In the genomic region with DNA sequence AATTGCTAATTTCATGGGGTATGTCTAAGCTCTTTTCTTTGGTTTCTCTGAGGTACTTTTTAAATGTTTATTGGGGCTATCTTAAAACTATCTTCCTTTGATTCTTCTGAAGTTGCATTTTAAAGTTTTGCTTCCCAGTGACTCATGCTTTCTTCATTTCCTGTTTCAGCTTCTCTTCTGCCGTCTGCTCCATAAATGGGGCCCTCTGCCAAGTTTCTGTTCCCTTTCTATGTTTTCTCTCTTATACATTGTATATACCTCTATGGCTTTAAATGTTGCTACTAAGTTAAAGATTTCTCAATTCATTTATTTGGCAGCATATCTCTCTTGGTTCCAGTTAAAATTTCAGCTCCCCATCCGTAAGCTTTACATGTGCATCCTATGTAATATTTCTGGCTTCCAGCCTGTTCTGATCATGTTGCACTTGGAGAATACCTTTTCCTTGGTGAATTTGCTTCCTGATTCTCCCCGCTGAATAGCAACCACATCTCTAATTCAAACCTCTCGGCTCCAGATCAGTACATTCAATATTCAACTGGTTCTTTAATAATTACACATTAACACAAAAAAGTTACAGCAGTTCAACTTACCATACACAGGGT, we compare ENCODE assay signal across 1 cellular context.
TF ChIP-seq lines count a peak whose summit lies in the region.

No MANE protein-coding gene starts in this region.

TF ChIP-seq in HCT116, 20 proteins besides CTCF, POLR2A, EP300 and RAD21 (continued from another document):
- TF ChIP-seq, protein P1, sequence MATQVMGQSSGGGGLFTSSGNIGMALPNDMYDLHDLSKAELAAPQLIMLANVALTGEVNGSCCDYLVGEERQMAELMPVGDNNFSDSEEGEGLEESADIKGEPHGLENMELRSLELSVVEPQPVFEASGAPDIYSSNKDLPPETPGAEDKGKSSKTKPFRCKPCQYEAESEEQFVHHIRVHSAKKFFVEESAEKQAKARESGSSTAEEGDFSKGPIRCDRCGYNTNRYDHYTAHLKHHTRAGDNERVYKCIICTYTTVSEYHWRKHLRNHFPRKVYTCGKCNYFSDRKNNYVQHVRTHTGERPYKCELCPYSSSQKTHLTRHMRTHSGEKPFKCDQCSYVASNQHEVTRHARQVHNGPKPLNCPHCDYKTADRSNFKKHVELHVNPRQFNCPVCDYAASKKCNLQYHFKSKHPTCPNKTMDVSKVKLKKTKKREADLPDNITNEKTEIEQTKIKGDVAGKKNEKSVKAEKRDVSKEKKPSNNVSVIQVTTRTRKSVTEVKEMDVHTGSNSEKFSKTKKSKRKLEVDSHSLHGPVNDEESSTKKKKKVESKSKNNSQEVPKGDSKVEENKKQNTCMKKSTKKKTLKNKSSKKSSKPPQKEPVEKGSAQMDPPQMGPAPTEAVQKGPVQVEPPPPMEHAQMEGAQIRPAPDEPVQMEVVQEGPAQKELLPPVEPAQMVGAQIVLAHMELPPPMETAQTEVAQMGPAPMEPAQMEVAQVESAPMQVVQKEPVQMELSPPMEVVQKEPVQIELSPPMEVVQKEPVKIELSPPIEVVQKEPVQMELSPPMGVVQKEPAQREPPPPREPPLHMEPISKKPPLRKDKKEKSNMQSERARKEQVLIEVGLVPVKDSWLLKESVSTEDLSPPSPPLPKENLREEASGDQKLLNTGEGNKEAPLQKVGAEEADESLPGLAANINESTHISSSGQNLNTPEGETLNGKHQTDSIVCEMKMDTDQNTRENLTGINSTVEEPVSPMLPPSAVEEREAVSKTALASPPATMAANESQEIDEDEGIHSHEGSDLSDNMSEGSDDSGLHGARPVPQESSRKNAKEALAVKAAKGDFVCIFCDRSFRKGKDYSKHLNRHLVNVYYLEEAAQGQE (IDR thresholded peaks at IDR 0.05; ENCODE audit: low read depth): no peak
- TF ChIP-seq CBX3 (IDR thresholded peaks at IDR 0.05; ENCODE audit: low read depth) (0 out of 2 replicates have a peak, but pooled peaks have one; percentile 46), YY1 (IDR thresholded peaks at IDR 0.05; ENCODE audit: extremely low read depth, insufficient replicate concordance, low read depth, low read length) (no peak), EZH2 (IDR thresholded peaks at IDR 0.05) (no peak), SRF (IDR thresholded peaks at IDR 0.05; ENCODE audit: low read depth) (peak; percentile 43; the same call in 1 of the 2 replicates)
- TF ChIP-seq, protein P2, sequence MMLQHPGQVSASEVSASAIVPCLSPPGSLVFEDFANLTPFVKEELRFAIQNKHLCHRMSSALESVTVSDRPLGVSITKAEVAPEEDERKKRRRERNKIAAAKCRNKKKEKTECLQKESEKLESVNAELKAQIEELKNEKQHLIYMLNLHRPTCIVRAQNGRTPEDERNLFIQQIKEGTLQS (IDR thresholded peaks at IDR 0.05): no peak
